1 cellular context compared by ENCODE assay signal in genomic region chr12:111405856-111406473, GRCh38.
TF ChIP-seq lines count a peak whose summit lies in the region.

TSS of gene SH2B3 (plus strand) at chr12:111405923. CDS start at chr12:111418146, 12,223 bp downstream.

TF ChIP-seq in GM23338, 12 proteins besides CTCF, POLR2A, EP300 and RAD21 (continued from another document):
- TF ChIP-seq ZNF462 (CRISPR knock-in tag; IDR thresholded peaks at IDR 0.05) (no peak), ETS1 (IDR thresholded peaks at IDR 0.05) (no peak), EZH2phosphoT487 (IDR thresholded peaks at IDR 0.05; ENCODE audit: unreplicated experiment) (no peak), JUNB (IDR thresholded peaks at IDR 0.05; ENCODE audit: unreplicated experiment) (no peak), ZNF114 (CRISPR knock-in tag; IDR thresholded peaks at IDR 0.05) (no peak), ZNF331 (CRISPR knock-in tag; IDR thresholded peaks at IDR 0.05; ENCODE audit: low read depth) (no peak), EZH2 (IDR thresholded peaks at IDR 0.05; ENCODE audit: low read depth, unreplicated experiment) (no peak), NANOG (IDR thresholded peaks at IDR 0.05; ENCODE audit: borderline replicate concordance) (no peak), POLR2AphosphoS5 (IDR thresholded peaks at IDR 0.05; ENCODE audit: low read depth) (no peak; the same call in 1 of the 2 replicates), REST (IDR thresholded peaks at IDR 0.05; ENCODE audit: unreplicated experiment) (no peak)
